ENCODE assay signal across 8 cellular contexts in genomic region chr19:44747739-44748425, GRCh38. TPM values are rescaled to one million over a fixed set of nuclear protein-coding genes. Genes with fewer than 3 reads are reported as not detected.
DNase-seq lines count a peak whose midpoint lies in the region; ATAC-seq and TF ChIP-seq lines count a peak whose summit lies in the region.

No MANE protein-coding gene starts in this region.

- TF ChIP-seq CTCF in BE2C (IDR thresholded peaks at IDR 0.05; ENCODE audit: low read depth, low read length) = no peak
- TF ChIP-seq CTCF in transverse colon (IDR thresholded peaks at IDR 0.05) = no peak

- peaks cover 1% of the 10 kb centered on the region for H3K4me1 ChIP-seq in BE2C
- peaks cover 47 to 89% (median 83%) of the 10 kb centered on the region in 4 donors for H3K4me1 ChIP-seq in transverse colon

- peak overlapping the region; percentile 97 for H3K27ac ChIP-seq in epithelial cell of prostate
- peak overlapping the region; percentile 96 to 99 (median 97) for H3K27ac ChIP-seq in transverse colon

- in situ Hi-C loops in transverse colon (cut with MboI; ENCODE audit: low pct_ligation_motif_present in 1 of 4, low pct_unique_long_range_greater_than_20kb in 1 of 4, low sequenced_read_pairs in 3 of 4) = no loop called here

- TF ChIP-seq EP300 in transverse colon (IDR thresholded peaks at IDR 0.05; ENCODE audit: low read depth) = no peak

- peak; percentile 83 for DNase-seq in BE2C
- peak; percentile 74 for DNase-seq in MV-4-11 (lab: John Stamatoyannopoulos, UW)
- peak; percentile 21 for DNase-seq in activated CD4-positive, alpha-beta T cell treated with anti-CD3 and anti-CD28 coated beads, Interleukin-2, amount 50 U/mL, for 1 hour
- no peak for DNase-seq in epithelial cell of prostate (ENCODE audit: low read depth, low spot score)
- peak; percentile 73 for DNase-seq in mucosa of gallbladder (ENCODE audit: low spot score)
- peak; percentile 84 for DNase-seq in transverse colon
- DNase-seq in retina = no peak

- H3K9me3 ChIP-seq in BE2C = no peaks in the 10 kb centered on the region
- H3K9me3 ChIP-seq in transverse colon = no peaks in the 10 kb centered on the region

- H3K27me3 ChIP-seq in BE2C = no peaks in the 10 kb centered on the region
- no peaks in the 10 kb centered on the region for H3K27me3 ChIP-seq in transverse colon

- H3K4me3 ChIP-seq in BE2C (ENCODE audit: low read depth, low read length) (peak overlapping the region; percentile 71), transverse colon (peak overlapping the region; percentile 18 to 93 (median 80))

- WGBS in transverse colon (ENCODE audit: low coverage in 1 of 2), 2 donors = 0% methylated on average over 5 to 26 of the region's 26 CpGs

- H3K36me3 ChIP-seq in BE2C = no peaks in the 10 kb centered on the region; the same call in 1 of the 2 replicates
- peaks cover 0 to 6% (median 0%) of the 10 kb centered on the region in 4 donors for H3K36me3 ChIP-seq in transverse colon

- intact Hi-C loops in transverse colon (cut with DNase I; ENCODE audit: low total_unique reads) = no loop called here

- peak; percentile 63 for TF ChIP-seq POLR2A in transverse colon (IDR thresholded peaks at IDR 0.05)

- peak; percentile 5 for ATAC-seq in GM21381 (IDR thresholded peaks at IDR 0.05; ENCODE audit: unreplicated experiment)

RNA-seq across cellular contexts. Expression of gene BCL3, which starts 0.6 kb away (rescaled TPM):
- 14.5 TPM for polyA plus RNA-seq in BE2C (2012; ENCODE audit: insufficient read depth, insufficient read length, low read depth)
- total RNA-seq in mucosa of gallbladder (44.3 TPM), transverse colon (100 to 1,000 TPM in 1 of 4 donors, 10 to 100 TPM in 3; 43.8 to 181 (median 69.5) TPM)

RNA-seq across cellular contexts. Expression of gene CBLC, which starts 29.8 kb away (rescaled TPM):
- polyA plus RNA-seq in BE2C (2012; ENCODE audit: insufficient read depth, insufficient read length, low read depth) = not detected
- total RNA-seq in mucosa of gallbladder (47.4 TPM), transverse colon (100 to 1,000 TPM in 3 of 4 donors, 10 to 100 TPM in 1; 96.1 to 210 (median 145) TPM)

RNA-seq across cellular contexts. Expression of gene CEACAM16, which starts 48.9 kb away (rescaled TPM):
- polyA plus RNA-seq in BE2C (2012; ENCODE audit: insufficient read depth, insufficient read length, low read depth) = 0.28 TPM
- total RNA-seq in mucosa of gallbladder = 0.12 TPM
- total RNA-seq in transverse colon = not detected

Comparison
In these comparisons a context has a peak if more than half of its experiments do, and no peak if none do; other contexts are left out.
1. DNase-seq: peak in BE2C (single experiment), MV-4-11 (single experiment), activated CD4-positive, alpha-beta T cell treated with anti-CD3 and anti-CD28 coated beads, Interleukin-2, amount 50 U/mL, for 1 hour (single experiment), mucosa of gallbladder (single experiment) and transverse colon (single experiment); none in epithelial cell of prostate (single experiment) and retina (single experiment).